Comparison of ENCODE assay signal across 23 cellular contexts in genomic region chr5:58016892-58017291, GRCh38.
DNase-seq lines count a peak whose midpoint lies in the region; ATAC-seq and TF ChIP-seq lines count a peak whose summit lies in the region.
"Had no signal": no experiment of that assay in that cellular context is flagged by ENCODE, and none has a peak within 500 bp of the region (broad histone marks: within the 10 kb centered on the region; RNA-seq: fewer than 3 reads in every experiment).

No MANE protein-coding gene starts in this region.

- ATAC-seq in RWPE2 (ENCODE audit: low read depth), result no peak
- no peak for ATAC-seq in HG02981 (IDR thresholded peaks at IDR 0.05; ENCODE audit: unreplicated experiment)
- ATAC-seq: A549, Panc1, SK-N-SH treated with all-trans-retinoic acid at 6 μM for 48 hours had no signal

- H3K4me3 ChIP-seq in RWPE2 (ENCODE audit: severe bottlenecking), result no peak overlapping the region
- no peak overlapping the region for H3K4me3 ChIP-seq in neural progenitor cell
- H3K4me3 ChIP-seq: A549, BLaER1 had no signal

- H3K9ac ChIP-seq in neural progenitor cell, result no peak overlapping the region
- H3K9ac ChIP-seq: BLaER1, KMS-11 had no signal

- H3K27me3 Mint-ChIP-seq in neural progenitor cell (ENCODE audit: insufficient read depth, low read depth), result peaks cover 3% of the 10 kb centered on the region
- no peaks in the 10 kb centered on the region for H3K27me3 Mint-ChIP-seq in type B pancreatic cell
- H3K27me3 Mint-ChIP-seq: CD4-positive, alpha-beta T cell had no signal

- H3K4me1 ChIP-seq in RWPE2 (ENCODE audit: insufficient read depth, poor library complexity, severe bottlenecking), result peaks cover 8% of the 10 kb centered on the region
- H3K4me1 ChIP-seq in neural progenitor cell, result peaks cover 20% of the 10 kb centered on the region
- H3K4me1 ChIP-seq: A549, BLaER1 had no signal

- no peaks in the 10 kb centered on the region for H3K9me3 Mint-ChIP-seq in neural progenitor cell
- H3K9me3 Mint-ChIP-seq in type B pancreatic cell, result no peaks in the 10 kb centered on the region
- H3K9me3 Mint-ChIP-seq: CD4-positive, alpha-beta T cell had no signal

- H3K36me3 ChIP-seq in RWPE2 (ENCODE audit: low read depth), result no peaks in the 10 kb centered on the region
- no peaks in the 10 kb centered on the region for H3K36me3 ChIP-seq in neural progenitor cell
- H3K36me3 ChIP-seq: BLaER1 had no signal

- H4K20me1 ChIP-seq in neural progenitor cell (ENCODE audit: low read depth), result no peaks in the 10 kb centered on the region
- H4K20me1 ChIP-seq: BLaER1 had no signal

- H2AFZ ChIP-seq in neural progenitor cell (replicated peaks), result no peak overlapping the region

- H3K9me3 ChIP-seq in RWPE2 (ENCODE audit: severe bottlenecking) (no peaks in the 10 kb centered on the region), neural progenitor cell (ENCODE audit: low read depth) (no peaks in the 10 kb centered on the region)
- H3K9me3 ChIP-seq: A549, BLaER1 had no signal

- no peaks in the 10 kb centered on the region for H3K79me2 ChIP-seq in neural progenitor cell (ENCODE audit: low read depth)

- H3K4me1 Mint-ChIP-seq in neural progenitor cell, result peaks cover 49% of the 10 kb centered on the region
- no peaks in the 10 kb centered on the region for H3K4me1 Mint-ChIP-seq in type B pancreatic cell (ENCODE audit: unreplicated experiment)

- peak overlapping the region; percentile 37 for H3K4me2 ChIP-seq in neural progenitor cell
- H3K4me2 ChIP-seq: A549, BLaER1, KMS-11 had no signal

- DNase-seq in Ammon's horn (ENCODE audit: low spot score) (peak; percentile 4), RWPE2 (ENCODE audit: low spot score) (no peak), iPS-NIHi7 (ENCODE audit: extremely low spot score) (peak; percentile 1), neural progenitor cell (ENCODE audit: low spot score) (peak; percentile 73), mucosa of gallbladder (ENCODE audit: low spot score) (no peak), type B pancreatic cell (ENCODE audit: extremely low spot score, unreplicated experiment) (no peak), NCI-H2029 (lab: John Stamatoyannopoulos, UW) (no peak)
- DNase-seq: CD4-positive, alpha-beta T cell; COR-L47; DMS79; H7; MV-4-11; NCI-H1105 treated with DMSO at 0.1 percent for 48 hours; NCI-H2081 treated with DMSO at 0.1 percent for 48 hours; NCI-H510A treated with DMSO at 0.1 percent for 48 hours; NCI-H774; NK-92 treated with Interleukin-12 subunit alpha and Interleukin-12 subunit beta, amount 100 ng/mL, for 24 hours had no signal

- H3K4me3 Mint-ChIP-seq in neural progenitor cell, result no peak overlapping the region
- no peak overlapping the region for H3K4me3 Mint-ChIP-seq in type B pancreatic cell
- H3K4me3 Mint-ChIP-seq: CD4-positive, alpha-beta T cell had no signal

- H3K36me3 Mint-ChIP-seq in neural progenitor cell, result peaks cover 2% of the 10 kb centered on the region
- no peaks in the 10 kb centered on the region for H3K36me3 Mint-ChIP-seq in type B pancreatic cell

- H3K27me3 ChIP-seq in RWPE2 (ENCODE audit: insufficient read depth, poor library complexity, severe bottlenecking) (no peaks in the 10 kb centered on the region), neural progenitor cell (no peaks in the 10 kb centered on the region)
- H3K27me3 ChIP-seq: BLaER1 had no signal

- TF ChIP-seq CTCF in RWPE2 (IDR thresholded peaks at IDR 0.05; ENCODE audit: poor library complexity, severe bottlenecking) (no peak), neural progenitor cell (IDR thresholded peaks at IDR 0.05) (no peak), type B pancreatic cell (conservative IDR thresholded peaks at IDR 0.05) (no peak)

- H3F3A ChIP-seq in neural progenitor cell (ENCODE audit: low read depth), result no peaks in the 10 kb centered on the region

- H3K27ac ChIP-seq in RWPE2 (ENCODE audit: poor library complexity, severe bottlenecking) (peak overlapping the region; percentile 15), neural progenitor cell (no peak overlapping the region)
- H3K27ac ChIP-seq: A549, BLaER1, KMS-11 had no signal

- H3K27ac Mint-ChIP-seq in neural progenitor cell, result peak overlapping the region; percentile 92
- H3K27ac Mint-ChIP-seq in type B pancreatic cell, result no peak overlapping the region
- H3K27ac Mint-ChIP-seq: CD4-positive, alpha-beta T cell had no signal

Comparison
In these comparisons a context has a peak if more than half of its experiments do, and no peak if none do; other contexts are left out.
1. DNase-seq: peak in Ammon's horn (single experiment), iPS-NIHi7 (single experiment) and neural progenitor cell (single experiment); none in RWPE2 (single experiment), mucosa of gallbladder (single experiment), type B pancreatic cell (single experiment) and NCI-H2029 (single experiment).